ENCODE assay signal across 32 cellular contexts in the genomic region with DNA sequence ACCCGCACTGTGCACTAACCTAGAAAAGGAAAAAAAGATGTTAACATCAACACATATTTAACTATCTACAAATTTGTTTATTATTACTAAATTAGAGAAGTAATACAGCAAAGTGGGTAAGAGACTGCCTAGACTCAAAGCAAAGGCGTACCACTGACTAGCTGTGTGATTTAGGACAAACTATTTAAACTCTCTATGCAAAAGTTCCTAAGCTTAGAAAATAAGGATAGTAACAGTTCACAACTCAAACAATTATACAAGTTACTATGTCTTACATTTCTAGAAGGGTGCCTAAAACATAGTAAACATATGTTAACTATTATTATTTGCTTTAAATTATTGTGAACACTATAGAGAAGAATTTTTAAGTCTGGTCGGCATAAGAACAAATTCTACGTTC.
"Had no signal": no experiment of that assay in that cellular context is flagged by ENCODE, and none has a peak within 500 bp of the region (broad histone marks: within the 10 kb centered on the region; RNA-seq: fewer than 3 reads in every experiment).

No MANE protein-coding gene starts in this region.

- H3K27me3 ChIP-seq: adrenal gland, ascending aorta, breast epithelium, cardiac muscle cell, colonic mucosa had no signal

- H3K4me1 ChIP-seq: adrenal gland, ascending aorta, breast epithelium, colonic mucosa had no signal

- H3K9me3 ChIP-seq: adrenal gland, ascending aorta, breast epithelium, colonic mucosa had no signal

- H3K36me3 ChIP-seq: adrenal gland, breast epithelium, colonic mucosa had no signal

- H3K27ac Mint-ChIP-seq: activated CD4-positive, alpha-beta memory T cell treated with anti-CD3 and anti-CD28 coated beads for 36 hours; activated CD4-positive, alpha-beta T cell treated with anti-CD3 and anti-CD28 coated beads for 36 hours; activated CD4-positive, alpha-beta T cell treated with anti-CD3 and anti-CD28 coated beads, Interleukin-2, amount 10 ng/mL, durations not matched to agents 24 days and 14 days; activated CD8-positive, alpha-beta memory T cell treated with anti-CD3 and anti-CD28 coated beads, Interleukin-2, amount 10 ng/mL, durations not matched to agents 7 days and 5 days; activated CD8-positive, alpha-beta T cell treated with anti-CD3 and anti-CD28 coated beads, Interleukin-2, amount 10 ng/mL, durations not matched to agents 7 days and 5 days; activated naive CD4-positive, alpha-beta T cell treated with anti-CD3 and anti-CD28 coated beads for 36 hours; activated naive CD4-positive, alpha-beta T cell treated with anti-CD3 and anti-CD28 coated beads, Interleukin-2, amount 50 U/mL, for 24 hours; activated naive CD8-positive, alpha-beta T cell treated with anti-CD3 and anti-CD28 coated beads for 36 hours; activated naive CD8-positive, alpha-beta T cell treated with anti-CD3 and anti-CD28 coated beads, Interleukin-2, amount 50 U/mL, for 24 hours; activated T-helper 1 cell treated with anti-CD3 and anti-CD28 coated beads, Interleukin-12 subunit alpha, Interleukin-12 subunit beta, Interleukin-2, Interleukin-4 antibody, amounts not matched to agents 30 ng/mL and 10 ng/mL and 1 ng/mL, durations not matched to agents 14 hours and 24 hours and 36 hours; activated T-helper 2 cell treated with anti-CD3 and anti-CD28 coated beads, Interferon-gamma antibody, Interleukin-2, Interleukin-4, amounts not matched to agents 10 μg/mL and 5 μg/mL and 100 μg/mL, durations not matched to agents 14 hours and 24 hours and 36 hours; endodermal cell; T-helper 2 cell treated with Interferon-gamma antibody and Interleukin-4, amounts not matched to agents 5 μg/mL and 100 μg/mL, for 36 hours had no signal

- H3K27ac ChIP-seq: adrenal gland, ascending aorta, breast epithelium, cardiac muscle cell, colonic mucosa had no signal

- H3K4me3 ChIP-seq: adrenal gland, ascending aorta, breast epithelium, cardiac muscle cell, colonic mucosa had no signal

- H3K27me3 Mint-ChIP-seq: activated CD4-positive, alpha-beta memory T cell treated with anti-CD3 and anti-CD28 coated beads for 36 hours; activated CD4-positive, alpha-beta T cell treated with anti-CD3 and anti-CD28 coated beads for 36 hours; activated CD4-positive, alpha-beta T cell treated with anti-CD3 and anti-CD28 coated beads, Interleukin-2, amount 10 ng/mL, durations not matched to agents 24 days and 14 days; activated CD8-positive, alpha-beta memory T cell treated with anti-CD3 and anti-CD28 coated beads, Interleukin-2, amount 10 ng/mL, durations not matched to agents 7 days and 5 days; activated naive CD4-positive, alpha-beta T cell treated with anti-CD3 and anti-CD28 coated beads, Interleukin-2, amount 50 U/mL, for 24 hours; activated naive CD8-positive, alpha-beta T cell treated with anti-CD3 and anti-CD28 coated beads for 36 hours; activated naive CD8-positive, alpha-beta T cell treated with anti-CD3 and anti-CD28 coated beads, Interleukin-2, amount 50 U/mL, for 24 hours; brain; T-helper 17 cell had no signal

- H3K9me3 Mint-ChIP-seq: activated CD4-positive, alpha-beta memory T cell treated with anti-CD3 and anti-CD28 coated beads for 36 hours; activated CD4-positive, alpha-beta T cell treated with anti-CD3 and anti-CD28 coated beads, Interleukin-2, amount 10 ng/mL, durations not matched to agents 24 days and 14 days; activated naive CD4-positive, alpha-beta T cell treated with anti-CD3 and anti-CD28 coated beads for 36 hours; activated naive CD4-positive, alpha-beta T cell treated with anti-CD3 and anti-CD28 coated beads, Interleukin-2, amount 50 U/mL, for 24 hours; activated naive CD8-positive, alpha-beta T cell treated with anti-CD3 and anti-CD28 coated beads for 36 hours; activated naive CD8-positive, alpha-beta T cell treated with anti-CD3 and anti-CD28 coated beads, Interleukin-2, amount 50 U/mL, for 24 hours; activated T-helper 1 cell treated with anti-CD3 and anti-CD28 coated beads, Interleukin-12 subunit alpha, Interleukin-12 subunit beta, Interleukin-2, Interleukin-4 antibody, amounts not matched to agents 30 ng/mL and 10 ng/mL and 1 ng/mL, durations not matched to agents 14 hours and 24 hours and 36 hours; activated T-helper 2 cell treated with anti-CD3 and anti-CD28 coated beads, Interferon-gamma antibody, Interleukin-2, Interleukin-4, amounts not matched to agents 10 μg/mL and 5 μg/mL and 100 μg/mL, durations not matched to agents 14 hours and 24 hours and 36 hours; endodermal cell; T-helper 2 cell treated with Interferon-gamma antibody and Interleukin-4, amounts not matched to agents 5 μg/mL and 100 μg/mL, for 36 hours had no signal

- H3K4me1 Mint-ChIP-seq: activated CD4-positive, alpha-beta T cell treated with anti-CD3 and anti-CD28 coated beads for 36 hours; activated CD4-positive, alpha-beta T cell treated with anti-CD3 and anti-CD28 coated beads, Interleukin-2, amount 10 ng/mL, durations not matched to agents 24 days and 14 days; activated CD8-positive, alpha-beta memory T cell treated with anti-CD3 and anti-CD28 coated beads, Interleukin-2, amount 10 ng/mL, durations not matched to agents 7 days and 5 days; activated naive CD4-positive, alpha-beta T cell treated with anti-CD3 and anti-CD28 coated beads, Interleukin-2, amount 50 U/mL, for 24 hours; activated naive CD8-positive, alpha-beta T cell treated with anti-CD3 and anti-CD28 coated beads for 36 hours; activated naive CD8-positive, alpha-beta T cell treated with anti-CD3 and anti-CD28 coated beads, Interleukin-2, amount 50 U/mL, for 24 hours; brain; endodermal cell had no signal

- H3K4me3 Mint-ChIP-seq: activated CD4-positive, alpha-beta memory T cell treated with anti-CD3 and anti-CD28 coated beads for 36 hours; activated CD4-positive, alpha-beta T cell treated with anti-CD3 and anti-CD28 coated beads for 36 hours; activated CD4-positive, alpha-beta T cell treated with anti-CD3 and anti-CD28 coated beads, Interleukin-2, amount 10 ng/mL, durations not matched to agents 24 days and 14 days; activated CD8-positive, alpha-beta memory T cell treated with anti-CD3 and anti-CD28 coated beads, Interleukin-2, amount 10 ng/mL, durations not matched to agents 7 days and 5 days; activated CD8-positive, alpha-beta T cell treated with anti-CD3 and anti-CD28 coated beads, Interleukin-2, amount 10 ng/mL, durations not matched to agents 7 days and 5 days; activated naive CD4-positive, alpha-beta T cell treated with anti-CD3 and anti-CD28 coated beads for 36 hours; activated naive CD4-positive, alpha-beta T cell treated with anti-CD3 and anti-CD28 coated beads, Interleukin-2, amount 50 U/mL, for 24 hours; activated naive CD8-positive, alpha-beta T cell treated with anti-CD3 and anti-CD28 coated beads for 36 hours; activated naive CD8-positive, alpha-beta T cell treated with anti-CD3 and anti-CD28 coated beads, Interleukin-2, amount 50 U/mL, for 24 hours; activated T-helper 1 cell treated with anti-CD3 and anti-CD28 coated beads, Interleukin-12 subunit alpha, Interleukin-12 subunit beta, Interleukin-2, Interleukin-4 antibody, amounts not matched to agents 30 ng/mL and 10 ng/mL and 1 ng/mL, durations not matched to agents 14 hours and 24 hours and 36 hours; brain; endodermal cell; T-helper 17 cell; T-helper 2 cell treated with Interferon-gamma antibody and Interleukin-4, amounts not matched to agents 5 μg/mL and 100 μg/mL, for 36 hours had no signal

- ATAC-seq: activated CD4-positive, alpha-beta T cell treated with anti-CD3 and anti-CD28 coated beads for 36 hours; activated CD8-positive, alpha-beta memory T cell treated with anti-CD3 and anti-CD28 coated beads, Interleukin-2, amount 10 ng/mL, durations not matched to agents 7 days and 5 days; activated CD8-positive, alpha-beta T cell treated with anti-CD3 and anti-CD28 coated beads, Interleukin-2, amount 10 ng/mL, durations not matched to agents 7 days and 5 days; activated naive CD8-positive, alpha-beta T cell treated with anti-CD3 and anti-CD28 coated beads, Interleukin-2, amount 50 U/mL, for 24 hours; esophagus mucosa; T-helper 17 cell had no signal

- DNase-seq: activated CD4-positive, alpha-beta memory T cell treated with anti-CD3 and anti-CD28 coated beads for 36 hours; activated CD4-positive, alpha-beta T cell treated with anti-CD3 and anti-CD28 coated beads for 36 hours; activated CD4-positive, alpha-beta T cell treated with anti-CD3 and anti-CD28 coated beads, Interleukin-2, amount 10 ng/mL, durations not matched to agents 24 days and 14 days; activated CD4-positive, CD25-positive, alpha-beta regulatory T cell; activated CD4-positive, CD25-positive, alpha-beta regulatory T cell treated with anti-CD3 and anti-CD28 coated beads, Interleukin-2, amount 50 U/mL, for 72 hours; activated CD8-positive, alpha-beta memory T cell treated with anti-CD3 and anti-CD28 coated beads, Interleukin-2, amount 10 ng/mL, durations not matched to agents 7 days and 5 days; activated CD8-positive, alpha-beta memory T cell treated with anti-CD3 and anti-CD28 coated beads, Interleukin-2, amount 50 U/mL, for 4 hours; activated CD8-positive, alpha-beta T cell treated with anti-CD3 and anti-CD28 coated beads, Interleukin-2, amount 10 ng/mL, durations not matched to agents 7 days and 5 days; activated effector memory CD4-positive, alpha-beta T cell treated with anti-CD3 and anti-CD28 coated beads, Interleukin-2, amount 50 U/mL, for 16 hours; activated naive CD4-positive, alpha-beta T cell treated with anti-CD3 and anti-CD28 coated beads for 36 hours; activated naive CD8-positive, alpha-beta T cell treated with anti-CD3 and anti-CD28 coated beads for 36 hours; activated naive CD8-positive, alpha-beta T cell treated with anti-CD3 and anti-CD28 coated beads, Interleukin-2, amount 50 U/mL, for 24 hours; activated T-cell treated with anti-CD3 and anti-CD28 coated beads, Interleukin-2, amount 50 U/mL, for 1 hour; activated T-cell treated with anti-CD3 and anti-CD28 coated beads, Interleukin-2, amount 50 U/mL, for 48 hours; adrenal gland; central memory CD4-positive, alpha-beta T cell; cerebellar nuclear complex; colonic mucosa; effector CD8-positive, alpha-beta T cell; endodermal cell; head of caudate nucleus; T-helper 17 cell; T1000 had no signal
